14 cellular contexts compared by ENCODE assay signal in the genomic region with DNA sequence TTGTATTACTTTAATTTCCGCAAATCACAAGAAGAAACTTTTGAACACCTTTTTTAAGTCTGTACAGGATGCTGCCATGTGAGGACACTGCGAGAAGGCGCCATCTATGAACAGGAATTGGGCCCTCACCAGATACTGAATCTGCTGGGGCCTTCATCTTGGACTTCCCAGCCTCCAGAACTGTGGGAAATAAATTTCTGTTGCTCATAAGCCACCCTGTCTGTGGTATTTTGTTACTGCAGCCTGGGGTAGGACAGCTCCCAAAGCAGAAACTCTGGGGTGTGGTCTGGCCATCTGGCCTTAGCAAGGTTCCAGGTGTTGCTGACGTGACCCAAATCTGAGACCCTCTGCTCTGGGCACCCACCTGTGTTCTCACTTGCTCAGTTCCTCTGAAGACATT. TPM values are rescaled to one million over a fixed set of nuclear protein-coding genes. Genes with fewer than 3 reads are reported as not detected.
A peak's percentile ranks its signal among the peaks of the same experiment; 100 is the strongest.
DNase-seq lines count a peak whose midpoint lies in the region; ATAC-seq and TF ChIP-seq lines count a peak whose summit lies in the region.
"Had no signal": no experiment of that assay in that cellular context is flagged by ENCODE, and none has a peak within 500 bp of the region (broad histone marks: within the 10 kb centered on the region; RNA-seq: fewer than 3 reads in every experiment).

No MANE protein-coding gene starts in this region.

- H3K36me3 ChIP-seq in BLaER1 (peaks cover 35% of the 10 kb centered on the region), DND-41 (ENCODE audit: insufficient read depth, low read length) (peaks cover 20% of the 10 kb centered on the region), OCI-LY1 (ENCODE audit: insufficient read depth, low read length) (no peaks in the 10 kb centered on the region), endodermal cell (ENCODE audit: control insufficient read depth, insufficient read depth, low read length) (peaks cover 4% of the 10 kb centered on the region)

- H3K4me2 ChIP-seq in BLaER1, result peak overlapping the region; percentile 82
- no peak overlapping the region for H3K4me2 ChIP-seq in DND-41 (ENCODE audit: insufficient read depth, low read length)
- H3K4me2 ChIP-seq in OCI-LY1 (ENCODE audit: low read length), result no peak overlapping the region
- H3K4me2 ChIP-seq: A549 had no signal

- H3K4me3 ChIP-seq in BLaER1 (no peak overlapping the region), DND-41 (ENCODE audit: low read depth in 1 of 2, low read length in 2 of 2) (no peak overlapping the region), OCI-LY1 (ENCODE audit: low read depth, low read length, poor library complexity, severe bottlenecking) (no peak overlapping the region), endodermal cell (ENCODE audit: low read length) (no peak overlapping the region)
- H3K4me3 ChIP-seq: A549, GM23248 had no signal

- ATAC-seq in DND-41 (ENCODE audit: insufficient read depth, low read depth), result peak; percentile 32; the same call in 1 of the 3 replicates
- ATAC-seq in GM19035 (IDR thresholded peaks at IDR 0.05; ENCODE audit: unreplicated experiment), result no peak

- no peak overlapping the region for H3K27ac Mint-ChIP-seq in endodermal cell

- peaks cover 5% of the 10 kb centered on the region for H3K36me3 Mint-ChIP-seq in endodermal cell (ENCODE audit: low read depth)

- H3K27me3 ChIP-seq in BLaER1, result no peaks in the 10 kb centered on the region
- H3K27me3 ChIP-seq in DND-41 (ENCODE audit: insufficient read depth, low read length, poor library complexity), result no peaks in the 10 kb centered on the region
- no peaks in the 10 kb centered on the region for H3K27me3 ChIP-seq in OCI-LY1 (ENCODE audit: insufficient read depth, low read length)
- H3K27me3 ChIP-seq in endodermal cell (ENCODE audit: control insufficient read depth, insufficient read depth, low read length, poor library complexity, severe bottlenecking), result no peaks in the 10 kb centered on the region

- H3K9me3 Mint-ChIP-seq in endodermal cell, result no peaks in the 10 kb centered on the region
- H3K9me3 Mint-ChIP-seq: CD4-positive, alpha-beta memory T cell had no signal

- DNase-seq in DND-41 (no peak), endodermal cell (no peak), ACHN (no peak), AG08395 (ENCODE audit: low spot score) (no peak)
- DNase-seq in activated CD4-positive, alpha-beta T cell treated with anti-CD3 and anti-CD28 coated beads, Interleukin-2, amount 50 U/mL, for 1 hour, result no peak
- DNase-seq: CD4-positive, alpha-beta memory T cell; DMS53; GM23248; H7 had no signal

- in situ Hi-C loops in ACHN (cut with HindIII; ENCODE audit: low pct_ligation_motif_present, low pct_unique_long_range_greater_than_20kb, low sequenced_read_pairs), result no loop called here

- H3K4me1 Mint-ChIP-seq in endodermal cell, result peaks cover 11% of the 10 kb centered on the region

- H3K4me1 ChIP-seq in BLaER1 (peaks cover 97% of the 10 kb centered on the region), DND-41 (ENCODE audit: insufficient read depth, low read length) (peaks cover 2% of the 10 kb centered on the region), OCI-LY1 (ENCODE audit: insufficient read depth, low read length, severe bottlenecking) (peaks cover 21% of the 10 kb centered on the region), endodermal cell (ENCODE audit: control insufficient read depth, insufficient read depth, low read length) (no peaks in the 10 kb centered on the region)

- TF ChIP-seq CTCF in DND-41 (IDR thresholded peaks at IDR 0.05; ENCODE audit: borderline replicate concordance, extremely low read depth, low read length, poor library complexity, severe bottlenecking) (peak; percentile 9), OCI-LY1 (IDR thresholded peaks at IDR 0.05; ENCODE audit: low read length) (no peak), endodermal cell (conservative IDR thresholded peaks at IDR 0.05) (peak; percentile 31)

- H3K9me3 ChIP-seq in BLaER1 (no peaks in the 10 kb centered on the region), DND-41 (ENCODE audit: insufficient read depth, low read length, severe bottlenecking) (no peaks in the 10 kb centered on the region), OCI-LY1 (ENCODE audit: low read length) (no peaks in the 10 kb centered on the region), endodermal cell (ENCODE audit: control insufficient read depth, low read length) (no peaks in the 10 kb centered on the region)
- H3K9me3 ChIP-seq: A549 had no signal

- H3K9me2 ChIP-seq in OCI-LY1 (ENCODE audit: low read depth, low read length), result no peaks in the 10 kb centered on the region

- H3K27me3 Mint-ChIP-seq in endodermal cell (ENCODE audit: insufficient read depth), result no peaks in the 10 kb centered on the region
- H3K27me3 Mint-ChIP-seq: CD4-positive, alpha-beta memory T cell had no signal

- H4K20me1 ChIP-seq in BLaER1 (peaks cover 87% of the 10 kb centered on the region), DND-41 (ENCODE audit: insufficient read depth, low read length) (peaks cover 82% of the 10 kb centered on the region), OCI-LY1 (ENCODE audit: insufficient read depth, low read length) (no peaks in the 10 kb centered on the region)

- H2AFZ ChIP-seq in DND-41 (ENCODE audit: low read depth, low read length) (no peak overlapping the region), OCI-LY1 (ENCODE audit: low read length) (no peak overlapping the region)
- H2AFZ ChIP-seq: GM23248 had no signal

- no peak overlapping the region for H3K4me3 Mint-ChIP-seq in endodermal cell
- H3K4me3 Mint-ChIP-seq: CD4-positive, alpha-beta memory T cell had no signal

- H3K79me2 ChIP-seq in DND-41 (ENCODE audit: insufficient read depth, low read length) (peaks cover 100% of the 10 kb centered on the region), OCI-LY1 (ENCODE audit: insufficient read depth, low read length) (no peaks in the 10 kb centered on the region)

- H3K27ac ChIP-seq in BLaER1 (0 out of 2 replicates have a peak overlapping the region, but pooled peaks have one; percentile 1), DND-41 (ENCODE audit: low read length) (no peak overlapping the region), OCI-LY1 (ENCODE audit: low read depth, low read length, poor library complexity, severe bottlenecking) (peak overlapping the region; percentile 8), endodermal cell (ENCODE audit: low read depth, low read length) (no peak overlapping the region)
- H3K27ac ChIP-seq: A549, C4-2B, GM23248 had no signal

- H3K9ac ChIP-seq in BLaER1 (no peak overlapping the region), DND-41 (ENCODE audit: low read depth, low read length) (no peak overlapping the region), OCI-LY1 (ENCODE audit: low read length) (no peak overlapping the region), endodermal cell (ENCODE audit: extremely low read depth, low read length, poor library complexity, severe bottlenecking) (no peak overlapping the region)
- H3K9ac ChIP-seq: GM23248 had no signal

- no peaks in the 10 kb centered on the region for H3F3A ChIP-seq in OCI-LY1 (ENCODE audit: insufficient read depth, low read length)

- 95 to 97% methylated on average over 4 of the region's 4 CpGs for WGBS in endodermal cell (ENCODE audit: insufficient coverage in 1 of 2, insufficient read length in 1 of 2), 2 experiments

RNA-seq across cellular contexts. Expression of a gene that starts 16.5 kb away (rescaled TPM):
- total RNA-seq in endodermal cell, result 10 to 100 TPM; 43.0 to 44.6 TPM
- polyA plus RNA-seq in endodermal cell (2013, experiment 1 of 2), result 53.5 TPM
- 50.5 TPM for polyA plus RNA-seq in endodermal cell (2013, experiment 2 of 2)

Comparison
In these comparisons a context has a peak if more than half of its experiments do, and no peak if none do; other contexts are left out.
1. H3K27ac ChIP-seq: peak in BLaER1 (single experiment) and OCI-LY1 (single experiment); none in DND-41 (single experiment) and endodermal cell (single experiment).